Comparison of ENCODE assay signal across 8 cellular contexts in genomic region chr2:234544659-234545611, GRCh38. TPM values are rescaled to one million over a fixed set of nuclear protein-coding genes. Genes with fewer than 3 reads are reported as not detected.
DNase-seq lines count a peak whose midpoint lies in the region; ATAC-seq, FAIRE-seq and TF ChIP-seq lines count a peak whose summit lies in the region.

No MANE protein-coding gene starts in this region.

- H3K4me1 ChIP-seq in GM12878 (ENCODE audit: control insufficient read depth, insufficient read depth, low read length), result no peaks in the 10 kb centered on the region

- H3K27me3 ChIP-seq in GM12878 (replicated peaks in 1 of 2; ENCODE audit: control insufficient read depth in 2 of 2, insufficient read depth in 2 of 2, low read length in 1 of 2), result no peaks in the 10 kb centered on the region; a peak in 1 of 4 replicates

- in situ Hi-C loops in GM12878 (cut with MboI), result loop anchor here (5.0 to 25.0 kb wide), 2 partner anchors 408 to 558 kb away; no protein-coding TSS in a partner anchor

- no peaks in the 10 kb centered on the region for H3K36me3 Mint-ChIP-seq in immature natural killer cell

- H3K79me2 ChIP-seq in GM12878 (ENCODE audit: control insufficient read depth, insufficient read depth, low read length), result no peaks in the 10 kb centered on the region

- POLR2A ChIA-PET in GM12878 (lab: Charles Lee), result no interaction called here

- H3K9me3 Mint-ChIP-seq in immature natural killer cell, result no peaks in the 10 kb centered on the region

- CTCF ChIA-PET in GM12878 (lab: Yijun Ruan, JAX), result interaction anchor here (0.5 to 5.2 kb wide), 31 partner anchors 9 to 1654 kb away, joined by 3 to 23 read pairs (median 4); no protein-coding TSS in a partner anchor

- no peaks in the 10 kb centered on the region for H3K9me3 ChIP-seq in GM12878 (replicated peaks; ENCODE audit: control insufficient read depth, insufficient read depth, low read length)

- H4K20me1 ChIP-seq in GM12878 (ENCODE audit: control insufficient read depth, insufficient read depth), result no peaks in the 10 kb centered on the region; the same call in 1 of the 2 replicates

- no peak for TF ChIP-seq POLR2A in GM12878 (IDR thresholded peaks at IDR 0.05; ENCODE audit: low read depth, low read length)

- 27% methylated on average over 24 of the region's 24 CpGs for WGBS in GM12878 (ENCODE audit: insufficient coverage, insufficient replicate concordance, low lambda C conversion rate, missing lambda C conversion rate)

- peak; percentile 57 for TF ChIP-seq RAD21 in GM12878 (IDR thresholded peaks at IDR 0.05; ENCODE audit: insufficient read depth, low read depth, low read length)

- no peak overlapping the region for H3K4me3 ChIP-seq in GM12878

- peak; percentile 73 for FAIRE-seq in GM12878 (lab: Jason Lieb, UNC)

- TF ChIP-seq EP300 in GM12878 (IDR thresholded peaks at IDR 0.05; ENCODE audit: borderline replicate concordance in 1 of 2, control insufficient read depth in 1 of 2, low read depth in 2 of 2, low read length in 2 of 2), result no peak

- no peak overlapping the region for H3K4me3 Mint-ChIP-seq in immature natural killer cell

- ATAC-seq in GM12878, result peak; percentile 93
- ATAC-seq in GM19455 (IDR thresholded peaks at IDR 0.05; ENCODE audit: unreplicated experiment), result no peak

- RAD21 ChIA-PET in GM12878 (lab: Charles Lee; ENCODE audit: unreplicated experiment), result interaction anchor here (0.6 to 2.0 kb wide), 6 partner anchors 9 to 1747 kb away, joined by 3 to 9 read pairs (median 4); no protein-coding TSS in a partner anchor

- H3K27me3 Mint-ChIP-seq in immature natural killer cell (ENCODE audit: low read depth in 3 of 3), result peaks cover 0 to 2% (median 2%) of the 10 kb centered on the region in 3 donors

- H3K4me1 Mint-ChIP-seq in immature natural killer cell, result peaks cover 0 to 8% of the 10 kb centered on the region in 2 donors

- no peak overlapping the region for H3K27ac ChIP-seq in GM12878 (ENCODE audit: control insufficient read depth, insufficient read depth)

- BruUV-seq in GM12878 (replicated peaks; lab: Mats Ljungman, UMichigan), result no TSS peak

- H2AFZ ChIP-seq in GM12878 (ENCODE audit: control insufficient read depth, low read depth, low read length), result no peak overlapping the region

- H3K9ac ChIP-seq in GM12878 (ENCODE audit: control insufficient read depth, insufficient read depth, low read length), result no peak overlapping the region

- H3K36me3 ChIP-seq in GM12878 (ENCODE audit: control insufficient read depth in 2 of 2, insufficient read depth in 2 of 2, low read length in 1 of 2), result no peaks in the 10 kb centered on the region

- peak; percentile 56 for DNase-seq in Ammon's horn (ENCODE audit: low spot score)
- DNase-seq in GM19238 (ENCODE audit: insufficient read length, low spot score), result peak; percentile 68
- DNase-seq in LoVo (ENCODE audit: low spot score), result peak; percentile 78
- DNase-seq in T1000 (lab: John Stamatoyannopoulos, UW), result peak; percentile 59
- no peak for DNase-seq in GM12878 (ENCODE audit: low read depth, low spot score)
- DNase-seq in immature natural killer cell, result peak; percentile 67 to 69 (median 68)
- peak; percentile 61 to 70 for DNase-seq in stimulated activated CD4-positive, alpha-beta T cell treated with anti-CD3 and anti-CD28 coated beads, Interleukin-1b, Interleukin-23, amount 100 ng/mL, for 4 hours (ENCODE audit: low read depth in 2 of 2)

- SMC1A ChIA-PET in GM12878 (lab: Charles Lee; ENCODE audit: uncharacterized antibody, unreplicated experiment), result interaction anchor here (0.7 to 1.6 kb wide), 6 partner anchors 11 to 573 kb away, joined by 3 to 8 read pairs (median 5); no protein-coding TSS in a partner anchor

- H3K4me2 ChIP-seq in GM12878 (ENCODE audit: control insufficient read depth, insufficient read depth), result no peak overlapping the region

- peak; percentile 77 to 90 (median 82) for TF ChIP-seq CTCF in GM12878 (IDR thresholded peaks at IDR 0.05 in 2 of 3, conservative IDR thresholded peaks at IDR 0.05 in 1 of 3; ENCODE audit: control insufficient read depth in 2 of 3, extremely low read depth in 1 of 3, insufficient read depth in 1 of 3, low read depth in 3 of 3, low read length in 3 of 3)

- peak overlapping the region in 1 of 6 donors; percentile 20 for H3K27ac Mint-ChIP-seq in immature natural killer cell

- intact Hi-C loops in GM12878 (cut with micrococcal nuclease; ENCODE audit: unreplicated experiment), result loop anchor here (1.0 kb wide), 2 partner anchors 410 to 569 kb away; no protein-coding TSS in a partner anchor

TF ChIP-seq in GM12878, 131 proteins besides CTCF, POLR2A, EP300 and RAD21:
- TF ChIP-seq SMC3 (IDR thresholded peaks at IDR 0.05; ENCODE audit: borderline replicate concordance, low read length), result peak; percentile 73
- no peak for TF ChIP-seq RCOR1 (conservative IDR thresholded peaks at IDR 0.05; ENCODE audit: low read depth, low read length)
- no peak for TF ChIP-seq ZBTB33 (IDR thresholded peaks at IDR 0.05)
- TF ChIP-seq FOXM1 (IDR thresholded peaks at IDR 0.05; ENCODE audit: low read depth, low read length), result no peak
- TF ChIP-seq SMAD1 (IDR thresholded peaks at IDR 0.05; ENCODE audit: low read depth, partially characterized antibody), result no peak

RNA-seq across cellular contexts. Expression of gene ARL4C, which starts 48.1 kb away (rescaled TPM):
- total RNA-seq in GM12878 (2013; cell fraction: nucleolus; rRNA removed), result 0.15 TPM in 1 of 2 replicates, not detected in the other
- total RNA-seq in GM12878 (2014; rRNA removed) (0.06 TPM in 1 of 2 replicates, not detected in the other), GM12878 (2014; rRNA removed; fragmentation: Illumina TruSeq; extraction: Trizol) (0.04 TPM in 1 of 2 replicates, not detected in the other), GM12878 (2021) (0.24 and 0.26 TPM in 2 replicates)
- 0.49 TPM for polyA plus RNA-seq in GM12878 (2011; ENCODE audit: low read depth)
- polyA plus RNA-seq in GM12878 (2011; rRNA removed) (0.72 and 0.94 TPM in 2 replicates), GM12878 (2014; fragmentation: Illumina TruSeq; extraction: Trizol) (0.07 TPM in 1 of 2 replicates, not detected in the other), GM12878 (2014; fragmentation: Nextera tagmentation; extraction: Ambion mirVana) (not detected), GM12878 (2014; rRNA removed) (0.03 and 0.04 TPM in 2 replicates), GM12878 (2016; fragmentation: Nextera tagmentation; extraction: Ambion mirVana) (not detected), immature natural killer cell (100 to 1,000 TPM; 196 to 245 (median 243) TPM)
- 0.53 and 0.61 TPM in 2 replicates for polyA plus RNA-seq in GM12878 (2011; cell fraction: cytosol; rRNA removed)
- polyA plus RNA-seq in GM12878 (2011; cell fraction: nucleus; rRNA removed), result 0.48 and 0.63 TPM in 2 replicates
- polyA plus RNA-seq in GM12878 (2012), result 1.2 and 1.6 TPM in 2 replicates
- polyA minus RNA-seq in GM12878 (2011; rRNA and poly(A)+ RNA removed), result 0.37 and 0.62 TPM in 2 replicates
- polyA minus RNA-seq in GM12878 (2011; cell fraction: cytosol; rRNA and poly(A)+ RNA removed), result 0.27 and 0.52 TPM in 2 replicates
- polyA minus RNA-seq in GM12878 (2011; cell fraction: nucleus; rRNA and poly(A)+ RNA removed), result 0.60 and 0.77 TPM in 2 replicates

Comparison
In these comparisons a context has a peak if more than half of its experiments do, and no peak if none do; other contexts are left out.
1. RNA of gene ARL4C, which starts 48.1 kb away (polyA plus RNA-seq): 196 to 245 TPM in immature natural killer cell; 0.03 to 1.6 TPM in GM12878; every median in the first group is over 10 times any median in the second.